Comparison of ENCODE assay signal across 9 cellular contexts in genomic region chr11:96014234-96014633, GRCh38.
A peak's percentile ranks its signal among the peaks of the same experiment; 100 is the strongest.
DNase-seq lines count a peak whose midpoint lies in the region; ATAC-seq, FAIRE-seq and TF ChIP-seq lines count a peak whose summit lies in the region.
"Had no signal": no experiment of that assay in that cellular context is flagged by ENCODE, and none has a peak within 500 bp of the region (broad histone marks: within the 10 kb centered on the region; RNA-seq: fewer than 3 reads in every experiment).

No MANE protein-coding gene starts in this region.

- peak; percentile 47 for ATAC-seq in GM18907 (IDR thresholded peaks at IDR 0.05; ENCODE audit: unreplicated experiment)
- peak; percentile 47 for ATAC-seq in GM12878
- no peak for ATAC-seq in left ventricle myocardium superior

- in situ Hi-C loops in GM12878 (cut with MboI): loop anchor here (5.0 kb wide), 1 partner anchor 378 kb away; the partner anchor contains the start of gene JRKL

- DNase-seq in A673 (ENCODE audit: low spot score): peak; percentile 57
- DNase-seq in NCI-H69 (lab: John Stamatoyannopoulos, UW): peak; percentile 84
- DNase-seq in GM12878 (ENCODE audit: low read depth, low spot score): peak; percentile 36
- DNase-seq in renal cortical epithelial cell (ENCODE audit: low read depth): peak; percentile 89
- DNase-seq in left ventricle myocardium superior: no peak
- DNase-seq in DMS79 (lab: John Stamatoyannopoulos, UW): no peak
- no peak for DNase-seq in esophagus muscularis mucosa (ENCODE audit: extremely low spot score)

- TF ChIP-seq POLR2A in GM12878 (IDR thresholded peaks at IDR 0.05; ENCODE audit: low read depth, low read length): no peak
- no peak for TF ChIP-seq POLR2A in esophagus muscularis mucosa (IDR thresholded peaks at IDR 0.05; ENCODE audit: low read depth)

- H3K79me2 ChIP-seq in GM12878 (ENCODE audit: control insufficient read depth, insufficient read depth, low read length): peaks cover 3% of the 10 kb centered on the region

- WGBS in GM12878 (ENCODE audit: insufficient coverage, insufficient replicate concordance, low lambda C conversion rate, missing lambda C conversion rate): 18% methylated on average over 3 of the region's 3 CpGs
- 72% methylated on average over 3 of the region's 3 CpGs for WGBS in esophagus muscularis mucosa

- intact Hi-C loops in A673 (cut with micrococcal nuclease; ENCODE audit: unreplicated experiment): loop anchor here (5.0 kb wide), 2 partner anchors 228 to 378 kb away; partner anchors contain the start of gene JRKL
- intact Hi-C loops in GM12878 (cut with micrococcal nuclease; ENCODE audit: unreplicated experiment): loop anchor here (5.0 kb wide), 2 partner anchors 63 to 228 kb away; no protein-coding TSS in a partner anchor
- intact Hi-C loops in left ventricle myocardium superior (cut with micrococcal nuclease): no loop called here
- intact Hi-C loops in esophagus muscularis mucosa (cut with DNase I): loop anchor here (5.0 to 10.0 kb wide), 2 partner anchors 169 to 328 kb away; partner anchors contain the start of gene MAML2

- TF ChIP-seq CTCF in A673 (conservative IDR thresholded peaks at IDR 0.05; ENCODE audit: low read depth, low read length): no peak
- TF ChIP-seq CTCF in GM12878 (IDR thresholded peaks at IDR 0.05 in 2 of 3, conservative IDR thresholded peaks at IDR 0.05 in 1 of 3; ENCODE audit: control insufficient read depth in 2 of 3, extremely low read depth in 1 of 3, insufficient read depth in 1 of 3, low read depth in 3 of 3, low read length in 3 of 3): no peak
- TF ChIP-seq CTCF in esophagus muscularis mucosa (IDR thresholded peaks at IDR 0.05): no peak

- H2AFZ ChIP-seq in GM12878 (ENCODE audit: control insufficient read depth, low read depth, low read length): no peak overlapping the region

- no peaks in the 10 kb centered on the region for H3K9me3 ChIP-seq in A673 (ENCODE audit: low read depth, low read length, poor library complexity, severe bottlenecking)
- H3K9me3 ChIP-seq in GM12878 (replicated peaks; ENCODE audit: control insufficient read depth, insufficient read depth, low read length): no peaks in the 10 kb centered on the region; the same call in 2 of the 3 replicates
- H3K9me3 ChIP-seq in esophagus muscularis mucosa: no peaks in the 10 kb centered on the region

- TF ChIP-seq EP300 in GM12878 (IDR thresholded peaks at IDR 0.05; ENCODE audit: borderline replicate concordance in 1 of 2, control insufficient read depth in 1 of 2, low read depth in 2 of 2, low read length in 2 of 2): no peak
- TF ChIP-seq EP300 in esophagus muscularis mucosa (IDR thresholded peaks at IDR 0.05): no peak

- CTCF ChIA-PET in A673 (lab: Charles Lee) (no interaction called here), GM12878 (lab: Yijun Ruan, JAX) (interaction anchor here (0.7 to 6.3 kb wide), 13 partner anchors 10 to 411 kb away, joined by 3 to 134 read pairs (median 5); partner anchors contain the start of genes CCDC82, CEP57, JRKL and MAML2)

- no peak overlapping the region for H3K27ac ChIP-seq in A673 (ENCODE audit: low read depth, low read length, poor library complexity, severe bottlenecking)
- H3K27ac ChIP-seq in GM12878 (ENCODE audit: control insufficient read depth, insufficient read depth): peak overlapping the region; percentile 28; the same call in 1 of the 2 replicates
- peak overlapping the region in 1 of 4 donors; percentile 8 for H3K27ac ChIP-seq in esophagus muscularis mucosa (replicated peaks in 1 of 4)

- RAD21 ChIA-PET in GM12878 (lab: Charles Lee; ENCODE audit: unreplicated experiment): interaction anchor here (0.8 to 7.0 kb wide), 10 partner anchors 16 to 380 kb away, joined by 3 to 94 read pairs (median 6); partner anchors contain the start of genes CCDC82, JRKL and MAML2

- H3K4me1 ChIP-seq in A673 (ENCODE audit: insufficient read depth, low read length, poor library complexity, severe bottlenecking) (peaks cover 14% of the 10 kb centered on the region), GM12878 (ENCODE audit: control insufficient read depth, insufficient read depth, low read length) (peaks cover 32% of the 10 kb centered on the region), esophagus muscularis mucosa (peaks cover 9 to 33% (median 23%) of the 10 kb centered on the region in 4 donors)

- no peaks in the 10 kb centered on the region; the same call in 1 of the 2 replicates for H4K20me1 ChIP-seq in GM12878 (ENCODE audit: control insufficient read depth, insufficient read depth)

- peak overlapping the region; percentile 67 for H3K4me2 ChIP-seq in GM12878 (ENCODE audit: control insufficient read depth, insufficient read depth)

- H3K36me3 ChIP-seq in A673 (ENCODE audit: insufficient read depth, low read length, poor library complexity, severe bottlenecking) (no peaks in the 10 kb centered on the region), GM12878 (ENCODE audit: control insufficient read depth in 2 of 2, insufficient read depth in 2 of 2, low read length in 1 of 2) (no peaks in the 10 kb centered on the region; a peak in 1 of 4 replicates), esophagus muscularis mucosa (no peaks in the 10 kb centered on the region)

- SMC1A ChIA-PET in GM12878 (lab: Charles Lee; ENCODE audit: uncharacterized antibody, unreplicated experiment): interaction anchor here (0.7 to 7.0 kb wide), 17 partner anchors 16 to 380 kb away, joined by 3 to 147 read pairs (median 4); partner anchors contain the start of genes CCDC82, JRKL and MAML2

- no peak overlapping the region for H3K9ac ChIP-seq in GM12878 (ENCODE audit: control insufficient read depth, insufficient read depth, low read length)

- no peak for FAIRE-seq in GM12878 (lab: Jason Lieb, UNC)
- FAIRE-seq: colon had no signal

- H3K27me3 ChIP-seq in A673 (replicated peaks; ENCODE audit: insufficient read depth, low read depth, low read length, poor library complexity) (no peaks in the 10 kb centered on the region), GM12878 (replicated peaks in 1 of 2; ENCODE audit: control insufficient read depth in 2 of 2, insufficient read depth in 2 of 2, low read length in 1 of 2) (no peaks in the 10 kb centered on the region), esophagus muscularis mucosa (no peaks in the 10 kb centered on the region)

- BruUV-seq in A673 (replicated peaks; lab: Mats Ljungman, UMichigan): no TSS peak
- no TSS peak for BruUV-seq in GM12878 (replicated peaks; lab: Mats Ljungman, UMichigan)

- H3K4me3 ChIP-seq in A673 (ENCODE audit: low read depth, low read length, poor library complexity, severe bottlenecking) (no peak overlapping the region), GM12878 (peak overlapping the region; percentile 23; the same call in 1 of the 2 replicates), esophagus muscularis mucosa (no peak overlapping the region)

- TF ChIP-seq RAD21 in GM12878 (IDR thresholded peaks at IDR 0.05; ENCODE audit: insufficient read depth, low read depth, low read length): no peak

- POLR2A ChIA-PET in A673 (lab: Charles Lee; ENCODE audit: low non-redundant PET): no interaction called here
- POLR2A ChIA-PET in GM12878 (lab: Charles Lee): interaction anchor here (0.6 to 4.1 kb wide), 6 partner anchors 37 to 374 kb away, joined by 3 to 18 read pairs (median 4); partner anchors contain the start of gene MAML2

TF ChIP-seq in GM12878, 131 proteins besides CTCF, POLR2A, EP300 and RAD21:
- no peak for TF ChIP-seq RELA (IDR thresholded peaks at IDR 0.05; ENCODE audit: borderline replicate concordance, partially characterized antibody)
- peak; percentile 56 for TF ChIP-seq IKZF1 (conservative IDR thresholded peaks at IDR 0.05)
- TF ChIP-seq RUNX3 (IDR thresholded peaks at IDR 0.05; ENCODE audit: low read length): peak; percentile 90
- TF ChIP-seq ETV6 (conservative IDR thresholded peaks at IDR 0.05 in 1 of 2, IDR thresholded peaks at IDR 0.05 in 1 of 2; ENCODE audit: borderline replicate concordance in 1 of 2, low read depth in 1 of 2): peak in 1 of 2 experiments; percentile 18; a peak in 1 of 4 replicates
- TF ChIP-seq JUNB (IDR thresholded peaks at IDR 0.05): peak; percentile 4; the same call in 1 of the 2 replicates
- peak; percentile 56 to 64; a peak in 3 of 4 replicates for TF ChIP-seq IKZF2 (IDR thresholded peaks at IDR 0.05)
- TF ChIP-seq SIN3A (IDR thresholded peaks at IDR 0.05; ENCODE audit: low read depth, low read length): no peak
- TF ChIP-seq BCL11A (IDR thresholded peaks at IDR 0.05; ENCODE audit: low read depth, low read length): no peak
- TF ChIP-seq NFIC (IDR thresholded peaks at IDR 0.05; ENCODE audit: low read depth, low read length): peak; percentile 51
- TF ChIP-seq NR2C1 (IDR thresholded peaks at IDR 0.05): peak; percentile 44
TF ChIP-seq in GM12878: peak in this region for 7.

Comparison
In these comparisons a context has a peak if more than half of its experiments do, and no peak if none do; other contexts are left out.
1. DNase-seq: peak in A673 (single experiment), NCI-H69 (single experiment), GM12878 (single experiment) and renal cortical epithelial cell (single experiment); none in left ventricle myocardium superior (single experiment), DMS79 (single experiment) and esophagus muscularis mucosa (single experiment).